ENCODE assay signal across 2 cellular contexts in the genomic region with DNA sequence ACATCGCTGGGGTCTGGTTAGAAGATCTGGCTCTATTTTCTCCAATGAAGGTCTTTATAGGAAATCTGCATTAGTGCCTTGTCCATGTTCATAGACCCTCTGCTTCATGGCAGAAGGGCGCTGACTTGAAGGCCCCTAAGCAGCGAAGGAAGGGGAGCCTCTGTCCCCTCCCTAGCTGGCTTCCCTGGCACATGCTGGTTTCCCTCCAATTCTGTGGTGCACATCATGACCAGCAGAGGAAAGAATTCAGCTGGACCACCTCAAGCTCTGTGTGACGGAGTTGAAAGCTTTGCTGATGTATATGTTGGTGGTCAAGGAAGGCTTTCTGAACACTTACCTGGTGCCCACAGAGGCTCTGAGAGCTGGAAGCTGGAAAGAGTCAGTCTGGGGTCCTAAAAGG.
TF ChIP-seq lines count a peak whose summit lies in the region.

No MANE protein-coding gene starts in this region.

TF ChIP-seq in K562, 482 proteins besides CTCF, POLR2A, EP300 and RAD21:
- TF ChIP-seq, protein P1, sequence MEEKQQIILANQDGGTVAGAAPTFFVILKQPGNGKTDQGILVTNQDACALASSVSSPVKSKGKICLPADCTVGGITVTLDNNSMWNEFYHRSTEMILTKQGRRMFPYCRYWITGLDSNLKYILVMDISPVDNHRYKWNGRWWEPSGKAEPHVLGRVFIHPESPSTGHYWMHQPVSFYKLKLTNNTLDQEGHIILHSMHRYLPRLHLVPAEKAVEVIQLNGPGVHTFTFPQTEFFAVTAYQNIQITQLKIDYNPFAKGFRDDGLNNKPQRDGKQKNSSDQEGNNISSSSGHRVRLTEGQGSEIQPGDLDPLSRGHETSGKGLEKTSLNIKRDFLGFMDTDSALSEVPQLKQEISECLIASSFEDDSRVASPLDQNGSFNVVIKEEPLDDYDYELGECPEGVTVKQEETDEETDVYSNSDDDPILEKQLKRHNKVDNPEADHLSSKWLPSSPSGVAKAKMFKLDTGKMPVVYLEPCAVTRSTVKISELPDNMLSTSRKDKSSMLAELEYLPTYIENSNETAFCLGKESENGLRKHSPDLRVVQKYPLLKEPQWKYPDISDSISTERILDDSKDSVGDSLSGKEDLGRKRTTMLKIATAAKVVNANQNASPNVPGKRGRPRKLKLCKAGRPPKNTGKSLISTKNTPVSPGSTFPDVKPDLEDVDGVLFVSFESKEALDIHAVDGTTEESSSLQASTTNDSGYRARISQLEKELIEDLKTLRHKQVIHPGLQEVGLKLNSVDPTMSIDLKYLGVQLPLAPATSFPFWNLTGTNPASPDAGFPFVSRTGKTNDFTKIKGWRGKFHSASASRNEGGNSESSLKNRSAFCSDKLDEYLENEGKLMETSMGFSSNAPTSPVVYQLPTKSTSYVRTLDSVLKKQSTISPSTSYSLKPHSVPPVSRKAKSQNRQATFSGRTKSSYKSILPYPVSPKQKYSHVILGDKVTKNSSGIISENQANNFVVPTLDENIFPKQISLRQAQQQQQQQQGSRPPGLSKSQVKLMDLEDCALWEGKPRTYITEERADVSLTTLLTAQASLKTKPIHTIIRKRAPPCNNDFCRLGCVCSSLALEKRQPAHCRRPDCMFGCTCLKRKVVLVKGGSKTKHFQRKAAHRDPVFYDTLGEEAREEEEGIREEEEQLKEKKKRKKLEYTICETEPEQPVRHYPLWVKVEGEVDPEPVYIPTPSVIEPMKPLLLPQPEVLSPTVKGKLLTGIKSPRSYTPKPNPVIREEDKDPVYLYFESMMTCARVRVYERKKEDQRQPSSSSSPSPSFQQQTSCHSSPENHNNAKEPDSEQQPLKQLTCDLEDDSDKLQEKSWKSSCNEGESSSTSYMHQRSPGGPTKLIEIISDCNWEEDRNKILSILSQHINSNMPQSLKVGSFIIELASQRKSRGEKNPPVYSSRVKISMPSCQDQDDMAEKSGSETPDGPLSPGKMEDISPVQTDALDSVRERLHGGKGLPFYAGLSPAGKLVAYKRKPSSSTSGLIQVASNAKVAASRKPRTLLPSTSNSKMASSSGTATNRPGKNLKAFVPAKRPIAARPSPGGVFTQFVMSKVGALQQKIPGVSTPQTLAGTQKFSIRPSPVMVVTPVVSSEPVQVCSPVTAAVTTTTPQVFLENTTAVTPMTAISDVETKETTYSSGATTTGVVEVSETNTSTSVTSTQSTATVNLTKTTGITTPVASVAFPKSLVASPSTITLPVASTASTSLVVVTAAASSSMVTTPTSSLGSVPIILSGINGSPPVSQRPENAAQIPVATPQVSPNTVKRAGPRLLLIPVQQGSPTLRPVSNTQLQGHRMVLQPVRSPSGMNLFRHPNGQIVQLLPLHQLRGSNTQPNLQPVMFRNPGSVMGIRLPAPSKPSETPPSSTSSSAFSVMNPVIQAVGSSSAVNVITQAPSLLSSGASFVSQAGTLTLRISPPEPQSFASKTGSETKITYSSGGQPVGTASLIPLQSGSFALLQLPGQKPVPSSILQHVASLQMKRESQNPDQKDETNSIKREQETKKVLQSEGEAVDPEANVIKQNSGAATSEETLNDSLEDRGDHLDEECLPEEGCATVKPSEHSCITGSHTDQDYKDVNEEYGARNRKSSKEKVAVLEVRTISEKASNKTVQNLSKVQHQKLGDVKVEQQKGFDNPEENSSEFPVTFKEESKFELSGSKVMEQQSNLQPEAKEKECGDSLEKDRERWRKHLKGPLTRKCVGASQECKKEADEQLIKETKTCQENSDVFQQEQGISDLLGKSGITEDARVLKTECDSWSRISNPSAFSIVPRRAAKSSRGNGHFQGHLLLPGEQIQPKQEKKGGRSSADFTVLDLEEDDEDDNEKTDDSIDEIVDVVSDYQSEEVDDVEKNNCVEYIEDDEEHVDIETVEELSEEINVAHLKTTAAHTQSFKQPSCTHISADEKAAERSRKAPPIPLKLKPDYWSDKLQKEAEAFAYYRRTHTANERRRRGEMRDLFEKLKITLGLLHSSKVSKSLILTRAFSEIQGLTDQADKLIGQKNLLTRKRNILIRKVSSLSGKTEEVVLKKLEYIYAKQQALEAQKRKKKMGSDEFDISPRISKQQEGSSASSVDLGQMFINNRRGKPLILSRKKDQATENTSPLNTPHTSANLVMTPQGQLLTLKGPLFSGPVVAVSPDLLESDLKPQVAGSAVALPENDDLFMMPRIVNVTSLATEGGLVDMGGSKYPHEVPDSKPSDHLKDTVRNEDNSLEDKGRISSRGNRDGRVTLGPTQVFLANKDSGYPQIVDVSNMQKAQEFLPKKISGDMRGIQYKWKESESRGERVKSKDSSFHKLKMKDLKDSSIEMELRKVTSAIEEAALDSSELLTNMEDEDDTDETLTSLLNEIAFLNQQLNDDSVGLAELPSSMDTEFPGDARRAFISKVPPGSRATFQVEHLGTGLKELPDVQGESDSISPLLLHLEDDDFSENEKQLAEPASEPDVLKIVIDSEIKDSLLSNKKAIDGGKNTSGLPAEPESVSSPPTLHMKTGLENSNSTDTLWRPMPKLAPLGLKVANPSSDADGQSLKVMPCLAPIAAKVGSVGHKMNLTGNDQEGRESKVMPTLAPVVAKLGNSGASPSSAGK (IDR thresholded peaks at IDR 0.05), result 0 out of 2 replicates have a peak, but pooled peaks have one; percentile 35
- TF ChIP-seq, protein P2, sequence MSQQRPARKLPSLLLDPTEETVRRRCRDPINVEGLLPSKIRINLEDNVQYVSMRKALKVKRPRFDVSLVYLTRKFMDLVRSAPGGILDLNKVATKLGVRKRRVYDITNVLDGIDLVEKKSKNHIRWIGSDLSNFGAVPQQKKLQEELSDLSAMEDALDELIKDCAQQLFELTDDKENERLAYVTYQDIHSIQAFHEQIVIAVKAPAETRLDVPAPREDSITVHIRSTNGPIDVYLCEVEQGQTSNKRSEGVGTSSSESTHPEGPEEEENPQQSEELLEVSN (IDR thresholded peaks at IDR 0.05; ENCODE audit: borderline replicate concordance in 1 of 2, extremely low read depth in 1 of 2, insufficient read depth in 1 of 2, insufficient read length in 1 of 2, low read depth in 1 of 2, low read length in 1 of 2, poor library complexity in 1 of 2, severe bottlenecking in 1 of 2), result peak in 1 of 2 experiments; percentile 73
- TF ChIP-seq, protein P3, sequence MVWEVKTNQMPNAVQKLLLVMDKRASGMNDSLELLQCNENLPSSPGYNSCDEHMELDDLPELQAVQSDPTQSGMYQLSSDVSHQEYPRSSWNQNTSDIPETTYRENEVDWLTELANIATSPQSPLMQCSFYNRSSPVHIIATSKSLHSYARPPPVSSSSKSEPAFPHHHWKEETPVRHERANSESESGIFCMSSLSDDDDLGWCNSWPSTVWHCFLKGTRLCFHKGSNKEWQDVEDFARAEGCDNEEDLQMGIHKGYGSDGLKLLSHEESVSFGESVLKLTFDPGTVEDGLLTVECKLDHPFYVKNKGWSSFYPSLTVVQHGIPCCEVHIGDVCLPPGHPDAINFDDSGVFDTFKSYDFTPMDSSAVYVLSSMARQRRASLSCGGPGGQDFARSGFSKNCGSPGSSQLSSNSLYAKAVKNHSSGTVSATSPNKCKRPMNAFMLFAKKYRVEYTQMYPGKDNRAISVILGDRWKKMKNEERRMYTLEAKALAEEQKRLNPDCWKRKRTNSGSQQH (CRISPR knock-in tag; IDR thresholded peaks at IDR 0.05), result no peak
- TF ChIP-seq TCF3 (CRISPR knock-in tag; IDR thresholded peaks at IDR 0.05), result no peak
- no peak for TF ChIP-seq CBX1 (IDR thresholded peaks at IDR 0.05; ENCODE audit: low read depth)
- TF ChIP-seq EHMT2 (IDR thresholded peaks at IDR 0.05), result no peak
- TF ChIP-seq, protein P4, sequence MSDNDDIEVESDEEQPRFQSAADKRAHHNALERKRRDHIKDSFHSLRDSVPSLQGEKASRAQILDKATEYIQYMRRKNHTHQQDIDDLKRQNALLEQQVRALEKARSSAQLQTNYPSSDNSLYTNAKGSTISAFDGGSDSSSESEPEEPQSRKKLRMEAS (CRISPR knock-in tag; IDR thresholded peaks at IDR 0.05), result 0 out of 2 replicates have a peak, but pooled peaks have one; percentile 13

TF ChIP-seq in H1, 55 proteins besides CTCF, POLR2A, EP300 and RAD21:
- TF ChIP-seq, protein P4 (IDR thresholded peaks at IDR 0.05), result peak; percentile 48; the same call in 1 of the 2 replicates
- TF ChIP-seq, protein P2 (IDR thresholded peaks at IDR 0.05), result peak; percentile 88
- TF ChIP-seq BACH1 (IDR thresholded peaks at IDR 0.05; ENCODE audit: low read length) (no peak), TAF1 (IDR thresholded peaks at IDR 0.05; ENCODE audit: low read depth, low read length) (no peak), RXRA (IDR thresholded peaks at IDR 0.05; ENCODE audit: insufficient read depth, low read depth, low read length) (no peak)
